In the genomic region with DNA sequence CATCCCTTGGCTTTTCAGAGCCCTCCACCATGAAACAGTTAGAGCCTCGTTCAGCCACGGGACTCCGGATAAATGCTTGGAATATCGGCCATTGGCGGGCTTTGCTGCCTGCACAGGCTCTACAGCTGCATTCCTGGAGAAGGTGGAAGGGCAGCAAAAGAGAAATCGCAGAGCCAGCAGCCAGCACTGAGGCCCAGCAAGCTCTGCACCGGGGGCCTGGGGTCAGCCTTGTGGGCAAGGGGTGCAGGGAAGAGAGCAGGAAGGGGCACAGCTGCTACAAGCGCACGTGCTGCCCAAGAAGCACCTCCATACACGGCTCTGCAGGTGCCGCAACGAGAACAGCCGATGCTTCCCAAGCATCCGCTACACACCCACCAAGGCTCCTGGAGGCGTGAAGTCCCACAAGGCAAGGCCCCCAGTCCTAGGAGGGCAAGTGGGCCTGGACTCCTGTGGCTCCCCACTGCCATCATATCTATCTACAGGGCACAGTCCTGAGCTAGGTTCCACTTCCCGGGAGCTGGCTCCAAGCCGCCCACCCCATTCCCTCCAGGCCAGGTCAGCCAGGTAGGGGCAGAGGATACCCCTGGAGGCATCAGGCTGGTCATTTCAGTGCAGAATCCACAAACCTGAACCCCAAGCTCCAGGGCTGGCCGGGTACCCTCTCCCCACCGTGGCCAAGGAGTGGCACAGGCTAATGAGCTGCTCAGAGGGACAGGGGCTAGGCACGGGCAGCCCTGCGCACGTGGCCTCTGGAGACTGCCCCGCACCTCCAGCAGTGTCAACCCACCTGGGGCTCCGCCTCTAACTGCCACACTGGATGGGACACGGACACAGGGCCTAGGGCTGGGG, we compare ENCODE assay signal across 21 cellular contexts. TPM values are rescaled to one million over a fixed set of nuclear protein-coding genes. Genes with fewer than 3 reads are reported as not detected.
DNase-seq lines count a peak whose midpoint lies in the region; ATAC-seq and TF ChIP-seq lines count a peak whose summit lies in the region.
"Had no signal": no experiment of that assay in that cellular context is flagged by ENCODE, and none has a peak within 500 bp of the region (broad histone marks: within the 10 kb centered on the region; RNA-seq: fewer than 3 reads in every experiment).

No MANE protein-coding gene starts in this region.

- TF ChIP-seq CTCF in heart right ventricle (IDR thresholded peaks at IDR 0.05), result no peak
- TF ChIP-seq CTCF in nephron (IDR thresholded peaks at IDR 0.05; ENCODE audit: unreplicated experiment in 3 of 3), result no peak
- TF ChIP-seq CTCF in type B pancreatic cell (conservative IDR thresholded peaks at IDR 0.05), result no peak
- TF ChIP-seq CTCF in smooth muscle cell (IDR thresholded peaks at IDR 0.05; ENCODE audit: borderline replicate concordance, insufficient read depth, poor library complexity, severe bottlenecking), result no peak

- no peak overlapping the region for H2AFZ ChIP-seq in smooth muscle cell (ENCODE audit: low read depth)

- 92 to 94% methylated on average over 23 to 25 of the region's 25 CpGs for WGBS in heart right ventricle, 2 donors
- WGBS in ectodermal cell, 2 experiments, result 91 to 92% methylated on average over 25 of the region's 25 CpGs
- 93% methylated on average over 25 of the region's 25 CpGs for WGBS in smooth muscle cell (ENCODE audit: low lambda C conversion rate)

- H4K20me1 ChIP-seq in smooth muscle cell (ENCODE audit: low read depth), result peaks cover 15% of the 10 kb centered on the region

- no peaks in the 10 kb centered on the region for H3K9me3 Mint-ChIP-seq in nephron
- no peaks in the 10 kb centered on the region for H3K9me3 Mint-ChIP-seq in type B pancreatic cell
- H3K9me3 Mint-ChIP-seq: activated CD4-positive, alpha-beta memory T cell treated with anti-CD3 and anti-CD28 coated beads for 36 hours had no signal

- ATAC-seq in left ventricle myocardium superior (no peak), heart right ventricle (no peak), GM18519 (IDR thresholded peaks at IDR 0.05; ENCODE audit: low FRiP score, unreplicated experiment) (no peak)

- peaks cover 39% of the 10 kb centered on the region for H3K4me1 Mint-ChIP-seq in nephron
- H3K4me1 Mint-ChIP-seq in type B pancreatic cell (ENCODE audit: unreplicated experiment), result peaks cover 35% of the 10 kb centered on the region

- H3K36me3 Mint-ChIP-seq in nephron (ENCODE audit: low read depth) (no peaks in the 10 kb centered on the region), type B pancreatic cell (no peaks in the 10 kb centered on the region)
- H3K36me3 Mint-ChIP-seq: activated CD4-positive, alpha-beta memory T cell treated with anti-CD3 and anti-CD28 coated beads for 36 hours had no signal

- H3K9me3 ChIP-seq in heart right ventricle (no peaks in the 10 kb centered on the region), ectodermal cell (ENCODE audit: control insufficient read depth, low read length) (no peaks in the 10 kb centered on the region), smooth muscle cell (replicated peaks; ENCODE audit: low read depth) (no peaks in the 10 kb centered on the region)
- H3K9me3 ChIP-seq: A549, BLaER1, heart left ventricle had no signal

- H3K36me3 ChIP-seq in heart right ventricle (peaks cover 0 to 14% (median 0%) of the 10 kb centered on the region in 9 donors), ectodermal cell (ENCODE audit: control insufficient read depth, insufficient read depth, low read length) (peaks cover 3% of the 10 kb centered on the region), smooth muscle cell (ENCODE audit: low read depth) (no peaks in the 10 kb centered on the region)

- H3K4me3 ChIP-seq in heart right ventricle, result no peak overlapping the region
- H3K4me3 ChIP-seq in ectodermal cell (ENCODE audit: insufficient read depth, low read depth, low read length), result no peak overlapping the region
- no peak overlapping the region for H3K4me3 ChIP-seq in smooth muscle cell
- H3K4me3 ChIP-seq: A549, BLaER1, GM23248, heart left ventricle had no signal

- peak overlapping the region in 1 of 3 experiments; percentile 27 for H3K4me3 Mint-ChIP-seq in nephron
- H3K4me3 Mint-ChIP-seq in type B pancreatic cell, result no peak overlapping the region
- H3K4me3 Mint-ChIP-seq: activated CD4-positive, alpha-beta memory T cell treated with anti-CD3 and anti-CD28 coated beads for 36 hours had no signal

- H3K27ac Mint-ChIP-seq in nephron, result peak overlapping the region; percentile 35 to 59 (median 43)
- peak overlapping the region; percentile 75 for H3K27ac Mint-ChIP-seq in type B pancreatic cell
- H3K27ac Mint-ChIP-seq: activated CD4-positive, alpha-beta memory T cell treated with anti-CD3 and anti-CD28 coated beads for 36 hours had no signal

- DNase-seq in left ventricle myocardium superior (peak; percentile 24), heart right ventricle (no peak), type B pancreatic cell (ENCODE audit: extremely low spot score, unreplicated experiment) (no peak), activated gamma-delta T cell (lab: John Stamatoyannopoulos, UW) (no peak), smooth muscle cell (lab: John Stamatoyannopoulos, UW; ENCODE audit: unreplicated experiment) (no peak)
- DNase-seq: activated CD4-positive, alpha-beta memory T cell treated with anti-CD3 and anti-CD28 coated beads for 36 hours; activated CD4-positive, CD25-positive, alpha-beta regulatory T cell; activated naive CD4-positive, alpha-beta T cell; amygdala; DND-41; NCI-H524 treated with DMSO at 0.1 percent for 48 hours; nucleus accumbens; stimulated activated CD4-positive, alpha-beta T cell treated with anti-CD3 and anti-CD28 coated beads, Interleukin-15, amount 100 ng/mL, for 24 hours; stimulated activated CD8-positive, alpha-beta memory T cell treated with anti-CD3 and anti-CD28 coated beads, Interleukin-4, amount 100 ng/mL, for 48 hours had no signal

- H3K27me3 ChIP-seq in heart right ventricle (no peaks in the 10 kb centered on the region), ectodermal cell (ENCODE audit: control insufficient read depth, insufficient read depth, low read length, poor library complexity, severe bottlenecking) (no peaks in the 10 kb centered on the region), smooth muscle cell (ENCODE audit: low read depth) (no peaks in the 10 kb centered on the region)
- H3K27me3 ChIP-seq: BLaER1, heart left ventricle had no signal

- intact Hi-C loops in left ventricle myocardium superior (cut with micrococcal nuclease) (loop anchor here (5.0 kb wide), 1 partner anchor 106 kb away; no protein-coding TSS in a partner anchor), heart right ventricle (cut with DNase I) (loop anchor here in 1 of 10 donors (10.0 kb wide), 1 partner anchor 363 kb away; no protein-coding TSS in a partner anchor)

- H3K79me2 ChIP-seq in smooth muscle cell (ENCODE audit: low read depth), result no peaks in the 10 kb centered on the region

- no peak overlapping the region for H3K27ac ChIP-seq in heart right ventricle
- peak overlapping the region; percentile 86 for H3K27ac ChIP-seq in ectodermal cell (ENCODE audit: insufficient read depth, low read depth, low read length, poor library complexity, severe bottlenecking)
- no peak overlapping the region for H3K27ac ChIP-seq in smooth muscle cell (ENCODE audit: low read depth)
- H3K27ac ChIP-seq: BLaER1, GM23248 had no signal

- peaks cover 8 to 62% (median 46%) of the 10 kb centered on the region in 9 donors for H3K4me1 ChIP-seq in heart right ventricle
- peaks cover 54% of the 10 kb centered on the region for H3K4me1 ChIP-seq in ectodermal cell (ENCODE audit: control insufficient read depth, insufficient read depth, low read length)
- peaks cover 38% of the 10 kb centered on the region for H3K4me1 ChIP-seq in smooth muscle cell (ENCODE audit: low read depth)

- no peak overlapping the region for H3K9ac ChIP-seq in smooth muscle cell (ENCODE audit: low read depth)
- H3K9ac ChIP-seq: BLaER1, GM23248 had no signal

- no peak overlapping the region for H3K4me2 ChIP-seq in smooth muscle cell
- H3K4me2 ChIP-seq: BLaER1 had no signal

- peaks cover 5% of the 10 kb centered on the region for H3F3A ChIP-seq in smooth muscle cell (ENCODE audit: low read depth)

- H3K27me3 Mint-ChIP-seq in nephron (ENCODE audit: low read depth) (no peaks in the 10 kb centered on the region), type B pancreatic cell (no peaks in the 10 kb centered on the region)
- H3K27me3 Mint-ChIP-seq: activated CD4-positive, alpha-beta memory T cell treated with anti-CD3 and anti-CD28 coated beads for 36 hours had no signal

RNA-seq across cellular contexts. Expression of a gene that starts 40.2 kb away (rescaled TPM):
- 37.5 TPM for total RNA-seq in left ventricle myocardium superior
- total RNA-seq in heart right ventricle, result 10 to 100 TPM; 28.0 to 41.0 (median 31.9) TPM
- 10 to 100 TPM; 10.9 to 11.4 TPM for polyA plus RNA-seq in heart right ventricle
- polyA plus RNA-seq in ectodermal cell (2013, experiment 1 of 4), result 69.1 TPM
- 75.3 TPM for polyA plus RNA-seq in ectodermal cell (2013, experiment 2 of 4)
- polyA plus RNA-seq in ectodermal cell (2013, experiment 3 of 4), result 50.9 TPM
- 53.9 TPM for polyA plus RNA-seq in ectodermal cell (2013, experiment 4 of 4)
- 66.2 and 84.0 TPM in 2 replicates for total RNA-seq in type B pancreatic cell (ENCODE audit: low replicate concordance)
- 32.9 and 45.0 TPM in 2 replicates for total RNA-seq in smooth muscle cell
- polyA plus RNA-seq in smooth muscle cell, result 14.6 and 22.7 TPM in 2 replicates

RNA-seq across cellular contexts. Expression of a gene that starts 40.7 kb away (rescaled TPM):
- total RNA-seq in left ventricle myocardium superior (99.1 TPM), heart right ventricle (100 to 1,000 TPM in 8 of 10 donors, 10 to 100 TPM in 2; 89.6 to 129 (median 107) TPM), type B pancreatic cell (ENCODE audit: low replicate concordance) (50.2 and 52.7 TPM in 2 replicates), smooth muscle cell (74.9 and 78.2 TPM in 2 replicates)
- polyA plus RNA-seq in heart right ventricle (10 to 100 TPM; 35.0 to 59.9 TPM), smooth muscle cell (41.5 and 49.2 TPM in 2 replicates)
- 40.5 TPM for polyA plus RNA-seq in ectodermal cell (2013, experiment 1 of 4)
- 41.0 TPM for polyA plus RNA-seq in ectodermal cell (2013, experiment 2 of 4)
- 35.6 TPM for polyA plus RNA-seq in ectodermal cell (2013, experiment 3 of 4)
- polyA plus RNA-seq in ectodermal cell (2013, experiment 4 of 4), result 34.7 TPM
